ENCODE assay signal across 1 cellular context in the genomic region with DNA sequence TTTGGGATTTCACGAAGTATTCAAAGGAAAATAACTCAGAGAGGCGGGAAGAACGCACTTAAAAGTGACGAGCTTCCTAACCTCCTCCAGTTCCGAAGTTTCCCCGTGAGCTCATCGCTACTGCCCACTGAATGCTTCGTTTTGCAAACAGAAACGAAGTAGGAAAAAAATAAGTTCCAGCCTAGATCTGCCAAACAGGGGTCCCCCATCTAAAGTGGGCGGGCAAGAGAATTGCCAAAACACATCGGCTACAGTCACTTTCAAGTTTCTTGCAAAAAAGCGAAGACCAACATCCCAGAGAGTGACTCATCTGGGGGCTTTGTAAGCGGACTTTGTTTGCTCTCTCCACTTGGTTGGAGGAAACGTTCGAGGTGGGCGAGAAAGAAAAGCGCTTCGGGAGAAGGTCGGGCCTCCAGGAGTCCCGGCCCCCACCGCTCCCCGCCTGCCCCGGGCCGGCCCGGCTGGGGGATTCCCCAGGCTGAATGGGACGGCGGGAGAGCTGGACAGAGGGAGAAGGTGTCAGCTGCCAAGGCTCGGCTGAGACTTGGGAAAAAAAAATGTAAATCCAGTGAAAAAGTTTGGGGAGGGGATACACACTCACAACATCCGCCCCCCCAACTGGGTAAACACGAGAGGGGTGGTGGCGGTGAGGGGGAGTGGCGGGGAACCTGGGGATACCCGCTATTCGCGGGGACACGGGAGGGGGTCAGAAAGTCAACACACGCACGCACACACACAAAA.
TF ChIP-seq lines count a peak whose summit lies in the region.

No MANE protein-coding gene starts in this region.

TF ChIP-seq in HepG2, 621 proteins besides CTCF, POLR2A, EP300 and RAD21 (continued from another document and continues in another):
- TF ChIP-seq SP1 (IDR thresholded peaks at IDR 0.05) (no peak), SP1 (CRISPR knock-in tag; IDR thresholded peaks at IDR 0.05) (peak; percentile 28), HDAC2 (CRISPR knock-in tag; IDR thresholded peaks at IDR 0.05) (peak; percentile 44; the same call in 1 of the 2 replicates), MTA3 (CRISPR knock-in tag; IDR thresholded peaks at IDR 0.05) (no peak), ZSCAN21 (CRISPR knock-in tag; IDR thresholded peaks at IDR 0.05; ENCODE audit: borderline replicate concordance) (no peak), TGIF2 (CRISPR knock-in tag; IDR thresholded peaks at IDR 0.05) (no peak; the same call in 1 of the 2 replicates), ZNF7 (CRISPR knock-in tag; IDR thresholded peaks at IDR 0.05) (no peak), SIX4 (CRISPR knock-in tag; IDR thresholded peaks at IDR 0.05) (no peak), ZC3H4 (CRISPR knock-in tag; IDR thresholded peaks at IDR 0.05; ENCODE audit: borderline replicate concordance) (no peak), KAT2B (IDR thresholded peaks at IDR 0.05; ENCODE audit: borderline replicate concordance, low read depth, low read length) (no peak), ARNT2 (CRISPR knock-in tag; IDR thresholded peaks at IDR 0.05; ENCODE audit: low read depth) (no peak), ZNF678 (CRISPR knock-in tag; IDR thresholded peaks at IDR 0.05) (no peak), NBN (conservative IDR thresholded peaks at IDR 0.05) (no peak), ZNF605 (CRISPR knock-in tag; IDR thresholded peaks at IDR 0.05) (no peak; the same call in 1 of the 2 replicates), HMG20B (CRISPR knock-in tag; conservative IDR thresholded peaks at IDR 0.05) (no peak), ZNF451 (CRISPR knock-in tag; IDR thresholded peaks at IDR 0.05) (no peak; the same call in 1 of the 2 replicates), HNF4A (CRISPR knock-in tag; IDR thresholded peaks at IDR 0.05) (no peak; the same call in 1 of the 2 replicates), SUZ12 (IDR thresholded peaks at IDR 0.05; ENCODE audit: low read depth, low read length) (no peak), ZFAT (CRISPR knock-in tag; conservative IDR thresholded peaks at IDR 0.05) (no peak), DR1 (CRISPR knock-in tag; IDR thresholded peaks at IDR 0.05) (no peak), WIZ (CRISPR knock-in tag; IDR thresholded peaks at IDR 0.05) (no peak), HNRNPH1 (optimal IDR thresholded peaks at IDR 0.05; ENCODE audit: low read depth, low read length) (no peak), SRF (IDR thresholded peaks at IDR 0.05; ENCODE audit: low read depth, low read length) (no peak), ZNF180 (CRISPR knock-in tag; IDR thresholded peaks at IDR 0.05; ENCODE audit: borderline replicate concordance, low read depth) (no peak), FIP1L1 (IDR thresholded peaks at IDR 0.05; ENCODE audit: borderline replicate concordance, insufficient read depth, low read depth, low read length) (0 out of 2 replicates have a peak, but pooled peaks have one; percentile 16)
- TF ChIP-seq, protein P1, sequence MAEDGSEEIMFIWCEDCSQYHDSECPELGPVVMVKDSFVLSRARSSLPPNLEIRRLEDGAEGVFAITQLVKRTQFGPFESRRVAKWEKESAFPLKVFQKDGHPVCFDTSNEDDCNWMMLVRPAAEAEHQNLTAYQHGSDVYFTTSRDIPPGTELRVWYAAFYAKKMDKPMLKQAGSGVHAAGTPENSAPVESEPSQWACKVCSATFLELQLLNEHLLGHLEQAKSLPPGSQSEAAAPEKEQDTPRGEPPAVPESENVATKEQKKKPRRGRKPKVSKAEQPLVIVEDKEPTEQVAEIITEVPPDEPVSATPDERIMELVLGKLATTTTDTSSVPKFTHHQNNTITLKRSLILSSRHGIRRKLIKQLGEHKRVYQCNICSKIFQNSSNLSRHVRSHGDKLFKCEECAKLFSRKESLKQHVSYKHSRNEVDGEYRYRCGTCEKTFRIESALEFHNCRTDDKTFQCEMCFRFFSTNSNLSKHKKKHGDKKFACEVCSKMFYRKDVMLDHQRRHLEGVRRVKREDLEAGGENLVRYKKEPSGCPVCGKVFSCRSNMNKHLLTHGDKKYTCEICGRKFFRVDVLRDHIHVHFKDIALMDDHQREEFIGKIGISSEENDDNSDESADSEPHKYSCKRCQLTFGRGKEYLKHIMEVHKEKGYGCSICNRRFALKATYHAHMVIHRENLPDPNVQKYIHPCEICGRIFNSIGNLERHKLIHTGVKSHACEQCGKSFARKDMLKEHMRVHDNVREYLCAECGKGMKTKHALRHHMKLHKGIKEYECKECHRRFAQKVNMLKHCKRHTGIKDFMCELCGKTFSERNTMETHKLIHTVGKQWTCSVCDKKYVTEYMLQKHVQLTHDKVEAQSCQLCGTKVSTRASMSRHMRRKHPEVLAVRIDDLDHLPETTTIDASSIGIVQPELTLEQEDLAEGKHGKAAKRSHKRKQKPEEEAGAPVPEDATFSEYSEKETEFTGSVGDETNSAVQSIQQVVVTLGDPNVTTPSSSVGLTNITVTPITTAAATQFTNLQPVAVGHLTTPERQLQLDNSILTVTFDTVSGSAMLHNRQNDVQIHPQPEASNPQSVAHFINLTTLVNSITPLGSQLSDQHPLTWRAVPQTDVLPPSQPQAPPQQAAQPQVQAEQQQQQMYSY (CRISPR knock-in tag; IDR thresholded peaks at IDR 0.05) = no peak; the same call in 1 of the 2 replicates
- TF ChIP-seq, protein P2, sequence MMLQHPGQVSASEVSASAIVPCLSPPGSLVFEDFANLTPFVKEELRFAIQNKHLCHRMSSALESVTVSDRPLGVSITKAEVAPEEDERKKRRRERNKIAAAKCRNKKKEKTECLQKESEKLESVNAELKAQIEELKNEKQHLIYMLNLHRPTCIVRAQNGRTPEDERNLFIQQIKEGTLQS (CRISPR knock-in tag; IDR thresholded peaks at IDR 0.05) = peak; percentile 87
- TF ChIP-seq, protein P3, sequence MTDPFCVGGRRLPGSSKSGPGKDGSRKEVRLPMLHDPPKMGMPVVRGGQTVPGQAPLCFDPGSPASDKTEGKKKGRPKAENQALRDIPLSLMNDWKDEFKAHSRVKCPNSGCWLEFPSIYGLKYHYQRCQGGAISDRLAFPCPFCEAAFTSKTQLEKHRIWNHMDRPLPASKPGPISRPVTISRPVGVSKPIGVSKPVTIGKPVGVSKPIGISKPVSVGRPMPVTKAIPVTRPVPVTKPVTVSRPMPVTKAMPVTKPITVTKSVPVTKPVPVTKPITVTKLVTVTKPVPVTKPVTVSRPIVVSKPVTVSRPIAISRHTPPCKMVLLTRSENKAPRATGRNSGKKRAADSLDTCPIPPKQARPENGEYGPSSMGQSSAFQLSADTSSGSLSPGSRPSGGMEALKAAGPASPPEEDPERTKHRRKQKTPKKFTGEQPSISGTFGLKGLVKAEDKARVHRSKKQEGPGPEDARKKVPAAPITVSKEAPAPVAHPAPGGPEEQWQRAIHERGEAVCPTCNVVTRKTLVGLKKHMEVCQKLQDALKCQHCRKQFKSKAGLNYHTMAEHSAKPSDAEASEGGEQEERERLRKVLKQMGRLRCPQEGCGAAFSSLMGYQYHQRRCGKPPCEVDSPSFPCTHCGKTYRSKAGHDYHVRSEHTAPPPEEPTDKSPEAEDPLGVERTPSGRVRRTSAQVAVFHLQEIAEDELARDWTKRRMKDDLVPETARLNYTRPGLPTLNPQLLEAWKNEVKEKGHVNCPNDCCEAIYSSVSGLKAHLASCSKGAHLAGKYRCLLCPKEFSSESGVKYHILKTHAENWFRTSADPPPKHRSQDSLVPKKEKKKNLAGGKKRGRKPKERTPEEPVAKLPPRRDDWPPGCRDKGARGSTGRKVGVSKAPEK (CRISPR knock-in tag; IDR thresholded peaks at IDR 0.05; ENCODE audit: borderline replicate concordance) = no peak
- TF ChIP-seq, protein P4, sequence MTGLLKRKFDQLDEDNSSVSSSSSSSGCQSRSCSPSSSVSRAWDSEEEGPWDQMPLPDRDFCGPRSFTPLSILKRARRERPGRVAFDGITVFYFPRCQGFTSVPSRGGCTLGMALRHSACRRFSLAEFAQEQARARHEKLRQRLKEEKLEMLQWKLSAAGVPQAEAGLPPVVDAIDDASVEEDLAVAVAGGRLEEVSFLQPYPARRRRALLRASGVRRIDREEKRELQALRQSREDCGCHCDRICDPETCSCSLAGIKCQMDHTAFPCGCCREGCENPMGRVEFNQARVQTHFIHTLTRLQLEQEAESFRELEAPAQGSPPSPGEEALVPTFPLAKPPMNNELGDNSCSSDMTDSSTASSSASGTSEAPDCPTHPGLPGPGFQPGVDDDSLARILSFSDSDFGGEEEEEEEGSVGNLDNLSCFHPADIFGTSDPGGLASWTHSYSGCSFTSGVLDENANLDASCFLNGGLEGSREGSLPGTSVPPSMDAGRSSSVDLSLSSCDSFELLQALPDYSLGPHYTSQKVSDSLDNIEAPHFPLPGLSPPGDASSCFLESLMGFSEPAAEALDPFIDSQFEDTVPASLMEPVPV (CRISPR knock-in tag; IDR thresholded peaks at IDR 0.05) = no peak
- TF ChIP-seq, protein P5, sequence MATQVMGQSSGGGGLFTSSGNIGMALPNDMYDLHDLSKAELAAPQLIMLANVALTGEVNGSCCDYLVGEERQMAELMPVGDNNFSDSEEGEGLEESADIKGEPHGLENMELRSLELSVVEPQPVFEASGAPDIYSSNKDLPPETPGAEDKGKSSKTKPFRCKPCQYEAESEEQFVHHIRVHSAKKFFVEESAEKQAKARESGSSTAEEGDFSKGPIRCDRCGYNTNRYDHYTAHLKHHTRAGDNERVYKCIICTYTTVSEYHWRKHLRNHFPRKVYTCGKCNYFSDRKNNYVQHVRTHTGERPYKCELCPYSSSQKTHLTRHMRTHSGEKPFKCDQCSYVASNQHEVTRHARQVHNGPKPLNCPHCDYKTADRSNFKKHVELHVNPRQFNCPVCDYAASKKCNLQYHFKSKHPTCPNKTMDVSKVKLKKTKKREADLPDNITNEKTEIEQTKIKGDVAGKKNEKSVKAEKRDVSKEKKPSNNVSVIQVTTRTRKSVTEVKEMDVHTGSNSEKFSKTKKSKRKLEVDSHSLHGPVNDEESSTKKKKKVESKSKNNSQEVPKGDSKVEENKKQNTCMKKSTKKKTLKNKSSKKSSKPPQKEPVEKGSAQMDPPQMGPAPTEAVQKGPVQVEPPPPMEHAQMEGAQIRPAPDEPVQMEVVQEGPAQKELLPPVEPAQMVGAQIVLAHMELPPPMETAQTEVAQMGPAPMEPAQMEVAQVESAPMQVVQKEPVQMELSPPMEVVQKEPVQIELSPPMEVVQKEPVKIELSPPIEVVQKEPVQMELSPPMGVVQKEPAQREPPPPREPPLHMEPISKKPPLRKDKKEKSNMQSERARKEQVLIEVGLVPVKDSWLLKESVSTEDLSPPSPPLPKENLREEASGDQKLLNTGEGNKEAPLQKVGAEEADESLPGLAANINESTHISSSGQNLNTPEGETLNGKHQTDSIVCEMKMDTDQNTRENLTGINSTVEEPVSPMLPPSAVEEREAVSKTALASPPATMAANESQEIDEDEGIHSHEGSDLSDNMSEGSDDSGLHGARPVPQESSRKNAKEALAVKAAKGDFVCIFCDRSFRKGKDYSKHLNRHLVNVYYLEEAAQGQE (IDR thresholded peaks at IDR 0.05; ENCODE audit: borderline replicate concordance in 1 of 2, low read depth in 1 of 2, low read length in 2 of 2) = 0 out of 4 replicates have a peak, but pooled peaks of 1 of the 2 experiments have one; percentile 61
- TF ChIP-seq, protein P6, sequence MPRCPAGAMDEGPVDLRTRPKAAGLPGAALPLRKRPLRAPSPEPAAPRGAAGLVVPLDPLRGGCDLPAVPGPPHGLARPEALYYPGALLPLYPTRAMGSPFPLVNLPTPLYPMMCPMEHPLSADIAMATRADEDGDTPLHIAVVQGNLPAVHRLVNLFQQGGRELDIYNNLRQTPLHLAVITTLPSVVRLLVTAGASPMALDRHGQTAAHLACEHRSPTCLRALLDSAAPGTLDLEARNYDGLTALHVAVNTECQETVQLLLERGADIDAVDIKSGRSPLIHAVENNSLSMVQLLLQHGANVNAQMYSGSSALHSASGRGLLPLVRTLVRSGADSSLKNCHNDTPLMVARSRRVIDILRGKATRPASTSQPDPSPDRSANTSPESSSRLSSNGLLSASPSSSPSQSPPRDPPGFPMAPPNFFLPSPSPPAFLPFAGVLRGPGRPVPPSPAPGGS (CRISPR knock-in tag; IDR thresholded peaks at IDR 0.05) = no peak
- TF ChIP-seq, protein P7, sequence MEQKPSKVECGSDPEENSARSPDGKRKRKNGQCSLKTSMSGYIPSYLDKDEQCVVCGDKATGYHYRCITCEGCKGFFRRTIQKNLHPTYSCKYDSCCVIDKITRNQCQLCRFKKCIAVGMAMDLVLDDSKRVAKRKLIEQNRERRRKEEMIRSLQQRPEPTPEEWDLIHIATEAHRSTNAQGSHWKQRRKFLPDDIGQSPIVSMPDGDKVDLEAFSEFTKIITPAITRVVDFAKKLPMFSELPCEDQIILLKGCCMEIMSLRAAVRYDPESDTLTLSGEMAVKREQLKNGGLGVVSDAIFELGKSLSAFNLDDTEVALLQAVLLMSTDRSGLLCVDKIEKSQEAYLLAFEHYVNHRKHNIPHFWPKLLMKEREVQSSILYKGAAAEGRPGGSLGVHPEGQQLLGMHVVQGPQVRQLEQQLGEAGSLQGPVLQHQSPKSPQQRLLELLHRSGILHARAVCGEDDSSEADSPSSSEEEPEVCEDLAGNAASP (CRISPR knock-in tag; IDR thresholded peaks at IDR 0.05; ENCODE audit: borderline replicate concordance) = no peak
- TF ChIP-seq, protein P8, sequence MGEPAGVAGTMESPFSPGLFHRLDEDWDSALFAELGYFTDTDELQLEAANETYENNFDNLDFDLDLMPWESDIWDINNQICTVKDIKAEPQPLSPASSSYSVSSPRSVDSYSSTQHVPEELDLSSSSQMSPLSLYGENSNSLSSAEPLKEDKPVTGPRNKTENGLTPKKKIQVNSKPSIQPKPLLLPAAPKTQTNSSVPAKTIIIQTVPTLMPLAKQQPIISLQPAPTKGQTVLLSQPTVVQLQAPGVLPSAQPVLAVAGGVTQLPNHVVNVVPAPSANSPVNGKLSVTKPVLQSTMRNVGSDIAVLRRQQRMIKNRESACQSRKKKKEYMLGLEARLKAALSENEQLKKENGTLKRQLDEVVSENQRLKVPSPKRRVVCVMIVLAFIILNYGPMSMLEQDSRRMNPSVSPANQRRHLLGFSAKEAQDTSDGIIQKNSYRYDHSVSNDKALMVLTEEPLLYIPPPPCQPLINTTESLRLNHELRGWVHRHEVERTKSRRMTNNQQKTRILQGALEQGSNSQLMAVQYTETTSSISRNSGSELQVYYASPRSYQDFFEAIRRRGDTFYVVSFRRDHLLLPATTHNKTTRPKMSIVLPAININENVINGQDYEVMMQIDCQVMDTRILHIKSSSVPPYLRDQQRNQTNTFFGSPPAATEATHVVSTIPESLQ (CRISPR knock-in tag; conservative IDR thresholded peaks at IDR 0.05) = no peak
